28 cellular contexts compared by ENCODE assay signal in genomic region chr4:158799013-158799770, GRCh38. TPM values are rescaled to one million over a fixed set of nuclear protein-coding genes. Genes with fewer than 3 reads are reported as not detected.
A peak's percentile ranks its signal among the peaks of the same experiment; 100 is the strongest.
DNase-seq lines count a peak whose midpoint lies in the region; ATAC-seq and TF ChIP-seq lines count a peak whose summit lies in the region.
"Had no signal": no experiment of that assay in that cellular context is flagged by ENCODE, and none has a peak within 500 bp of the region (broad histone marks: within the 10 kb centered on the region; RNA-seq: fewer than 3 reads in every experiment).

No MANE protein-coding gene starts in this region.

- TF ChIP-seq CTCF in HEK293 (tag by site-specific recombination; IDR thresholded peaks at IDR 0.05) (no peak), VCaP (conservative IDR thresholded peaks at IDR 0.05) (no peak), liver (IDR thresholded peaks at IDR 0.05; ENCODE audit: low read depth, low read length, missing input control) (no peak), vagina (IDR thresholded peaks at IDR 0.05) (no peak)

- DNase-seq in superior temporal gyrus (ENCODE audit: extremely low spot score) (peak; percentile 30), NCI-H2227 treated with DMSO at 0.1 percent for 48 hours (lab: John Stamatoyannopoulos, UW) (no peak), vagina (ENCODE audit: extremely low spot score in 2 of 2) (no peak)
- DNase-seq in activated T-cell treated with anti-CD3 and anti-CD28 coated beads, Interleukin-2, amount 50 U/mL, for 72 hours, result no peak
- DNase-seq: activated CD4-positive, alpha-beta T cell treated with anti-CD3 and anti-CD28 coated beads, Interleukin-2, amount 50 U/mL, for 4 hours; activated naive CD4-positive, alpha-beta T cell treated with Interleukin-2 at 50 U/mL for 16 hours; activated T-cell treated with anti-CD3 and anti-CD28 coated beads, Interleukin-2, amount 50 U/mL, for 48 hours; body of pancreas; cerebellar nuclear complex; gastrocnemius medialis; KBM-7; naive thymus-derived CD4-positive, alpha-beta T cell; NCI-H1092; NCI-H1694 treated with DMSO at 0.1 percent for 48 hours; NCI-H510A; nucleus accumbens; RPMI8226; stimulated activated CD4-positive, alpha-beta T cell treated with anti-CD3 and anti-CD28 coated beads, Interleukin-4, amount 100 ng/mL, for 24 hours; T-helper 1 cell had no signal

- CTCF ChIA-PET in HEK293 (lab: Yijun Ruan, JAX), result no interaction called here

- no peak overlapping the region for H3K9ac ChIP-seq in liver (ENCODE audit: low read depth in 1 of 2, low read length in 2 of 2)
- H3K9ac ChIP-seq: BLaER1 treated with 17β-estradiol and CSF1 and Interleukin-3, amounts not matched to agents 10 nM and 100 nM had no signal

- H3K27ac Mint-ChIP-seq in activated T-cell treated with anti-CD3 and anti-CD28 coated beads, Interleukin-2, amount 50 U/mL, for 72 hours, result no peak overlapping the region
- H3K27ac Mint-ChIP-seq: mesothelial cell of epicardium; naive thymus-derived CD4-positive, alpha-beta T cell; type B pancreatic cell had no signal

- H3K4me3 ChIP-seq in HEK293 (ENCODE audit: low read depth, low read length) (no peak overlapping the region), liver (ENCODE audit: low read depth in 1 of 3, low read length in 3 of 3) (no peak overlapping the region), vagina (no peak overlapping the region)
- H3K4me3 ChIP-seq: BLaER1 treated with 17β-estradiol and CSF1 and Interleukin-3, amounts not matched to agents 10 nM and 100 nM; body of pancreas; gastrocnemius medialis; GM12878; SJSA1 had no signal

- POLR2A ChIA-PET in HEK293 (lab: Yijun Ruan, JAX), result no interaction called here

- H3K4me1 ChIP-seq in HEK293 (ENCODE audit: control insufficient read depth, insufficient read depth, low read length) (peaks cover 6% of the 10 kb centered on the region; the same call in 1 of the 2 replicates), liver (ENCODE audit: control insufficient read depth in 4 of 4, insufficient read depth in 4 of 4, low read length in 3 of 4) (peaks cover 20 to 76% (median 70%) of the 10 kb centered on the region in 4 donors), vagina (peaks cover 12% of the 10 kb centered on the region)

- no peak overlapping the region for H3K4me3 Mint-ChIP-seq in activated T-cell treated with anti-CD3 and anti-CD28 coated beads, Interleukin-2, amount 50 U/mL, for 72 hours
- H3K4me3 Mint-ChIP-seq: mesothelial cell of epicardium; naive thymus-derived CD4-positive, alpha-beta T cell; type B pancreatic cell had no signal

- H3K36me3 ChIP-seq in HEK293 (ENCODE audit: control insufficient read depth in 2 of 2, insufficient read depth in 1 of 2, low read length in 2 of 2), result no peaks in the 10 kb centered on the region
- no peaks in the 10 kb centered on the region for H3K36me3 ChIP-seq in liver (ENCODE audit: control insufficient read depth in 4 of 4, insufficient read depth in 3 of 4, low read depth in 1 of 4, low read length in 3 of 4)
- no peaks in the 10 kb centered on the region for H3K36me3 ChIP-seq in vagina
- H3K36me3 ChIP-seq: gastrocnemius medialis, SJSA1 had no signal

- intact Hi-C loops in vagina (cut with DNase I), result no loop called here

- ATAC-seq in activated T-cell treated with anti-CD3 and anti-CD28 coated beads, Interleukin-2, amount 50 U/mL, for 72 hours (replicated peaks in 1 of 2), result no peak
- ATAC-seq: activated CD4-positive, CD25-positive, alpha-beta regulatory T cell treated with anti-CD3 and anti-CD28 coated beads, Interleukin-2, amount 50 U/mL, for 24 hours; gastrocnemius medialis; naive thymus-derived CD4-positive, alpha-beta T cell had no signal

- H3K9me3 Mint-ChIP-seq in activated T-cell treated with anti-CD3 and anti-CD28 coated beads, Interleukin-2, amount 50 U/mL, for 72 hours, result no peaks in the 10 kb centered on the region
- H3K9me3 Mint-ChIP-seq: mesothelial cell of epicardium; naive thymus-derived CD4-positive, alpha-beta T cell; type B pancreatic cell had no signal

- no peak for TF ChIP-seq POLR2A in vagina (IDR thresholded peaks at IDR 0.05)

- H3K9me3 ChIP-seq in HEK293 (ENCODE audit: control insufficient read depth, insufficient read depth, low read depth, low read length), result no peaks in the 10 kb centered on the region
- no peaks in the 10 kb centered on the region for H3K9me3 ChIP-seq in liver (ENCODE audit: control insufficient read depth in 4 of 4, low read length in 3 of 4)
- no peaks in the 10 kb centered on the region for H3K9me3 ChIP-seq in vagina
- H3K9me3 ChIP-seq: body of pancreas, gastrocnemius medialis, SJSA1 had no signal

- peaks cover 13% of the 10 kb centered on the region for H3K4me1 Mint-ChIP-seq in activated T-cell treated with anti-CD3 and anti-CD28 coated beads, Interleukin-2, amount 50 U/mL, for 72 hours (ENCODE audit: low read depth)

- H3K27ac ChIP-seq in HEK293 (ENCODE audit: extremely low read depth, low read depth, low read length) (no peak overlapping the region), VCaP (peak overlapping the region; percentile 65; the same call in 1 of the 2 replicates), liver (ENCODE audit: low read depth in 1 of 2, low read length in 2 of 2) (peak overlapping the region; percentile 61 to 77), vagina (no peak overlapping the region)
- H3K27ac ChIP-seq: BLaER1 treated with 17β-estradiol and CSF1 and Interleukin-3, amounts not matched to agents 10 nM and 100 nM; SJSA1 had no signal

- H3K27me3 ChIP-seq in liver (ENCODE audit: control insufficient read depth in 4 of 4, insufficient read depth in 4 of 4, low read length in 3 of 4) (no peaks in the 10 kb centered on the region), vagina (no peaks in the 10 kb centered on the region)
- H3K27me3 ChIP-seq: BLaER1 treated with 17β-estradiol and CSF1 and Interleukin-3, amounts not matched to agents 10 nM and 100 nM; body of pancreas; gastrocnemius medialis; SJSA1 had no signal

- no peaks in the 10 kb centered on the region for H3K27me3 Mint-ChIP-seq in activated T-cell treated with anti-CD3 and anti-CD28 coated beads, Interleukin-2, amount 50 U/mL, for 72 hours (ENCODE audit: low read depth)
- H3K27me3 Mint-ChIP-seq: naive thymus-derived CD4-positive, alpha-beta T cell; type B pancreatic cell had no signal

- no peaks in the 10 kb centered on the region for H3K36me3 Mint-ChIP-seq in activated T-cell treated with anti-CD3 and anti-CD28 coated beads, Interleukin-2, amount 50 U/mL, for 72 hours (ENCODE audit: insufficient read depth in 2 of 2)
- H3K36me3 Mint-ChIP-seq: mesothelial cell of epicardium, type B pancreatic cell had no signal

- TF ChIP-seq RAD21 in liver (IDR thresholded peaks at IDR 0.05), result no peak

TF ChIP-seq in HEK293, 187 proteins besides CTCF, POLR2A, EP300 and RAD21:
- TF ChIP-seq OSR2 (tag by site-specific recombination; IDR thresholded peaks at IDR 0.05), result peak; percentile 53; the same call in 1 of the 2 replicates
- no peak for TF ChIP-seq HOXC10 (CRISPR knock-in tag; IDR thresholded peaks at IDR 0.05)
- peak; percentile 54 for TF ChIP-seq ZBTB17 (tag by site-specific recombination; IDR thresholded peaks at IDR 0.05)

TF ChIP-seq in liver, 16 proteins besides CTCF, POLR2A, EP300 and RAD21:
- no peak for TF ChIP-seq FOXA2 (IDR thresholded peaks at IDR 0.05)
- TF ChIP-seq GABPA (IDR thresholded peaks at IDR 0.05 in 1 of 2, conservative IDR thresholded peaks at IDR 0.05 in 1 of 2), result no peak
- TF ChIP-seq SP1 (IDR thresholded peaks at IDR 0.05), result peak; percentile 43
- no peak for TF ChIP-seq ZBTB33 (IDR thresholded peaks at IDR 0.05)
- TF ChIP-seq TAF1 (conservative IDR thresholded peaks at IDR 0.05), result no peak
- TF ChIP-seq JUND (IDR thresholded peaks at IDR 0.05), result no peak
- no peak for TF ChIP-seq RXRA (IDR thresholded peaks at IDR 0.05)
- TF ChIP-seq FOXA1 (IDR thresholded peaks at IDR 0.05), result no peak
- TF ChIP-seq HNF4G (IDR thresholded peaks at IDR 0.05), result peak; percentile 36
- TF ChIP-seq ATF3 (IDR thresholded peaks at IDR 0.05), result no peak
- TF ChIP-seq HNF4A (conservative IDR thresholded peaks at IDR 0.05), result peak; percentile 55 to 61
- TF ChIP-seq NR2F2 (IDR thresholded peaks at IDR 0.05), result no peak
- TF ChIP-seq MAX (IDR thresholded peaks at IDR 0.05), result no peak
TF ChIP-seq in liver: peak in this region for 3.

RNA-seq across cellular contexts. Expression of gene FNIP2, which starts 30.4 kb away (rescaled TPM):
- total RNA-seq in liver, result 10 to 100 TPM; 36.7 to 88.7 TPM
- polyA plus RNA-seq in liver, result 10 to 100 TPM in 1 of 2 donors, 1 to 10 TPM in 1; 8.8 to 10.3 TPM
- total RNA-seq in vagina, result 25.3 TPM
- total RNA-seq in activated T-cell treated with anti-CD3 and anti-CD28 coated beads, Interleukin-2, amount 50 U/mL, for 72 hours, result 10 to 100 TPM; 12.7 to 20.1 TPM

Comparison
In these comparisons a context has a peak if more than half of its experiments do, and no peak if none do; other contexts are left out.
1. H3K27ac ChIP-seq: peak in VCaP (single experiment) and liver (2 of 2); none in HEK293 (single experiment) and vagina (single experiment).